ENCODE assay signal across 8 cellular contexts in genomic region chr12:47772094-47772660, GRCh38. TPM values are rescaled to one million over a fixed set of nuclear protein-coding genes. Genes with fewer than 3 reads are reported as not detected.
DNase-seq lines count a peak whose midpoint lies in the region; ATAC-seq and TF ChIP-seq lines count a peak whose summit lies in the region.

No MANE protein-coding gene starts in this region.

- H2AFZ ChIP-seq in neuron (ENCODE audit: low read depth, low read length): no peak overlapping the region

- H3K27ac Mint-ChIP-seq in Calu3 (ENCODE audit: unreplicated experiment): peak overlapping the region; percentile 37
- peak overlapping the region; percentile 89 for H3K27ac Mint-ChIP-seq in dendritic cell treated with granulocyte-macrophage colony-stimulating factor and Interleukin-4, amounts not matched to agents 40 ng/mL and 50 ng/mL, for 4 days

- ATAC-seq in HG02973 (IDR thresholded peaks at IDR 0.05; ENCODE audit: unreplicated experiment): no peak

- H3K27me3 ChIP-seq in neuron (ENCODE audit: insufficient read depth, low read length): no peaks in the 10 kb centered on the region

- intact Hi-C loops in Calu3 (cut with micrococcal nuclease; ENCODE audit: unreplicated experiment): no loop called here
- intact Hi-C loops in dendritic cell treated with granulocyte-macrophage colony-stimulating factor and Interleukin-4, amounts not matched to agents 40 ng/mL and 50 ng/mL, for 4 days (cut with micrococcal nuclease): no loop called here

- H3K4me3 Mint-ChIP-seq in Calu3 (ENCODE audit: low read depth, unreplicated experiment): peak overlapping the region; percentile 86
- peak overlapping the region; percentile 68 for H3K4me3 Mint-ChIP-seq in dendritic cell treated with granulocyte-macrophage colony-stimulating factor and Interleukin-4, amounts not matched to agents 40 ng/mL and 50 ng/mL, for 4 days

- H3K4me3 ChIP-seq in neuron (ENCODE audit: low read length): peak overlapping the region; percentile 77

- peaks cover 30% of the 10 kb centered on the region for H3K4me1 ChIP-seq in neuron (ENCODE audit: insufficient read depth, low read length)

- no peaks in the 10 kb centered on the region for H3K36me3 ChIP-seq in neuron (ENCODE audit: insufficient read depth, low read length)

- H3K27me3 Mint-ChIP-seq in Calu3 (ENCODE audit: unreplicated experiment): no peaks in the 10 kb centered on the region
- peaks cover 3% of the 10 kb centered on the region for H3K27me3 Mint-ChIP-seq in dendritic cell treated with granulocyte-macrophage colony-stimulating factor and Interleukin-4, amounts not matched to agents 40 ng/mL and 50 ng/mL, for 4 days

- DNase-seq in Calu3: no peak
- peak; percentile 9 for DNase-seq in NCI-H69 (lab: John Stamatoyannopoulos, UW)
- DNase-seq in stimulated activated CD8-positive, alpha-beta memory T cell treated with anti-CD3 and anti-CD28 coated beads, Interleukin-4, amount 100 ng/mL, for 48 hours: no peak
- DNase-seq in SW 1271 (lab: John Stamatoyannopoulos, UW): no peak
- DNase-seq in HuH-7 (ENCODE audit: low spot score): no peak

- TF ChIP-seq CTCF in Calu3 (IDR thresholded peaks at IDR 0.05; ENCODE audit: unreplicated experiment): no peak

- no TSS peak for BruUV-seq in Calu3 (replicated peaks; lab: Mats Ljungman, UMichigan)

- no peaks in the 10 kb centered on the region for H3K9me3 ChIP-seq in neuron (ENCODE audit: low read length)

- CTCF ChIA-PET in Calu3 (lab: Charles Lee): interaction anchor here (0.6 to 1.0 kb wide), 5 partner anchors 15 to 1264 kb away, joined by 3 to 4 read pairs (median 3); no protein-coding TSS in a partner anchor

- H3K36me3 Mint-ChIP-seq in Calu3 (ENCODE audit: insufficient read depth, unreplicated experiment): peaks cover 23% of the 10 kb centered on the region
- H3K36me3 Mint-ChIP-seq in dendritic cell treated with granulocyte-macrophage colony-stimulating factor and Interleukin-4, amounts not matched to agents 40 ng/mL and 50 ng/mL, for 4 days (ENCODE audit: low read depth): peaks cover 6% of the 10 kb centered on the region

- H3K4me1 Mint-ChIP-seq in Calu3 (ENCODE audit: low read depth, unreplicated experiment): peaks cover 9% of the 10 kb centered on the region
- peaks cover 43% of the 10 kb centered on the region for H3K4me1 Mint-ChIP-seq in dendritic cell treated with granulocyte-macrophage colony-stimulating factor and Interleukin-4, amounts not matched to agents 40 ng/mL and 50 ng/mL, for 4 days (ENCODE audit: low read depth)

- H3K9me3 Mint-ChIP-seq in Calu3 (ENCODE audit: low read depth, unreplicated experiment): no peaks in the 10 kb centered on the region
- H3K9me3 Mint-ChIP-seq in dendritic cell treated with granulocyte-macrophage colony-stimulating factor and Interleukin-4, amounts not matched to agents 40 ng/mL and 50 ng/mL, for 4 days: no peaks in the 10 kb centered on the region

RNA-seq across cellular contexts. Expression of gene SLC48A1, which starts 0.9 kb away (rescaled TPM):
- total RNA-seq in Calu3 (2022): 17.0 and 17.2 TPM in 2 replicates

RNA-seq across cellular contexts. Expression of gene RAPGEF3, which starts 13.5 kb away (rescaled TPM):
- total RNA-seq in Calu3 (2022): 8.2 and 11.0 TPM in 2 replicates

RNA-seq across cellular contexts. Expression of gene ENDOU, which starts 46.9 kb away (rescaled TPM):
- total RNA-seq in Calu3 (2022): 0.42 TPM in 1 of 2 replicates, not detected in the other

RNA-seq across cellular contexts. Expression of gene HDAC7, which starts 47.5 kb away (rescaled TPM):
- 41.8 and 44.0 TPM in 2 replicates for total RNA-seq in Calu3 (2022)
